ENCODE assay signal across 8 cellular contexts in the genomic region with DNA sequence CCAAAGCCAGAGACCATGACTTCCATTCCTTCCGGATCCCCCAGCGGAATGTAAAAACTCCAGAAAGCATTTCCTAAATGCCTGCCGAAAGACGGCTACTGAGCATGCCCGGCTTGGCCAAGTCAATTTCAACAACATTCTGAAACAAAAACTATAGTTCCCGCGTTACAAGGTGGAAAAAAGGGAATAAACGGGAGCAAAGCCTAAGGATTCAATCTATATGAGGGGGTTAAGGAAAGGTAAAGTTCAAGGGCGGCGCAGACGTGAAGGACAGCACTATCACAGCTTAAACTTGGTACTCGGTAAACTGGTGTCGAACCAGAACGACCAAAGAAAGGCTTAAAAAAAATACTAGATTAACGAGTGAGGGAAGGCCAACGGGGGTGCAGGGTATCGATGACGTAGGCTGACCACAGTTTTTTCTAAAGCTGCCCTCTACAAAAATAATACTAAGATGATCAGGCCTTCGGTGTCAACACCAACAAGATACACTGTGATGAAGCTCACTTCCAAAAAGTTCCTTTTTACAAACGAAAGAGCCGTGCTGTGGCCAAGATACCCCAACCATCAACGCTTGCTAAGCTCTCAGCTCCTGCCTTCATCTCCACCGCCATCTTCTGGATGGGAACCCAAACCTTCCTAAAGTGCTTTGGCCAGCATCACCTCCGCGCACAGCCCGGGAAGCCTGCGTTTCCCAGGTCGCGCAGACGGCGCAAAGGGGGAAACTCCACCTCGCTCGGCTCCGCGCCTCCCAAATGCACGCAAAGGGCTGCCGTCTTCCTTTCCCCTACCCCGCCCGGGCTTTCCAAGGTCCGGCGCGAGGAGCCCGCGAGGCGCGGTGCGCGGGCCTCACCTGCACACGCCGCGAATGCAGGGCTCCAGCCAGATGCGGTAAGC. TPM values are rescaled to one million over a fixed set of nuclear protein-coding genes. Genes with fewer than 3 reads are reported as not detected.
DNase-seq lines count a peak whose midpoint lies in the region; ATAC-seq and TF ChIP-seq lines count a peak whose summit lies in the region.

No MANE protein-coding gene starts in this region.

- peaks cover 23% of the 10 kb centered on the region for H3K36me3 Mint-ChIP-seq in activated CD4-positive, alpha-beta memory T cell treated with anti-CD3 and anti-CD28 coated beads, Interleukin-2, amount 10 ng/mL, durations not matched to agents 7 days and 5 days (ENCODE audit: low read depth)
- H3K36me3 Mint-ChIP-seq in endodermal cell (ENCODE audit: low read depth): peaks cover 7% of the 10 kb centered on the region

- no peaks in the 10 kb centered on the region for H3K9me3 Mint-ChIP-seq in activated CD4-positive, alpha-beta memory T cell treated with anti-CD3 and anti-CD28 coated beads, Interleukin-2, amount 10 ng/mL, durations not matched to agents 7 days and 5 days
- peaks cover 9% of the 10 kb centered on the region for H3K9me3 Mint-ChIP-seq in endodermal cell

- H3K4me1 ChIP-seq in endodermal cell (ENCODE audit: control insufficient read depth, insufficient read depth, low read length): no peaks in the 10 kb centered on the region
- H3K4me1 ChIP-seq in mesodermal cell (ENCODE audit: control insufficient read depth, insufficient read depth, low read length, poor library complexity, severe bottlenecking): peaks cover 7% of the 10 kb centered on the region

- peak overlapping the region; percentile 80 for H3K27ac ChIP-seq in AG04450 (ENCODE audit: low read depth, low read length)
- peak overlapping the region; percentile 48 for H3K27ac ChIP-seq in endodermal cell (ENCODE audit: low read depth, low read length)
- peak overlapping the region; percentile 100 for H3K27ac ChIP-seq in mesodermal cell (ENCODE audit: low read depth, low read length, severe bottlenecking)

- WGBS in endodermal cell (ENCODE audit: insufficient coverage in 1 of 2, insufficient read length in 1 of 2), 2 experiments: 1 to 2% methylated on average over 32 to 52 of the region's 52 CpGs
- 0 to 1% methylated on average over 46 to 48 of the region's 52 CpGs for WGBS in mesodermal cell (ENCODE audit: insufficient coverage in 2 of 2), 2 experiments

- H3K27ac Mint-ChIP-seq in activated CD4-positive, alpha-beta memory T cell treated with anti-CD3 and anti-CD28 coated beads, Interleukin-2, amount 10 ng/mL, durations not matched to agents 7 days and 5 days: peak overlapping the region; percentile 100
- peak overlapping the region; percentile 100 for H3K27ac Mint-ChIP-seq in endodermal cell

- peak; percentile 19 for ATAC-seq in GM18517 (IDR thresholded peaks at IDR 0.05; ENCODE audit: unreplicated experiment)
- ATAC-seq in HG03064 (IDR thresholded peaks at IDR 0.05; ENCODE audit: low read depth, unreplicated experiment): peak; percentile 18

- H3K27me3 Mint-ChIP-seq in activated CD4-positive, alpha-beta memory T cell treated with anti-CD3 and anti-CD28 coated beads, Interleukin-2, amount 10 ng/mL, durations not matched to agents 7 days and 5 days: peaks cover 5% of the 10 kb centered on the region
- H3K27me3 Mint-ChIP-seq in endodermal cell (ENCODE audit: insufficient read depth): no peaks in the 10 kb centered on the region

- DNase-seq in AG04450 (ENCODE audit: low read depth, low spot score): no peak
- DNase-seq in NCI-H345 treated with DMSO at 0.1 percent for 48 hours (lab: John Stamatoyannopoulos, UW; ENCODE audit: unreplicated experiment): peak; percentile 52
- DNase-seq in activated CD4-positive, alpha-beta memory T cell treated with anti-CD3 and anti-CD28 coated beads, Interleukin-2, amount 10 ng/mL, durations not matched to agents 7 days and 5 days: peak; percentile 59
- DNase-seq in endodermal cell: peak; percentile 82
- peak; percentile 9 to 15 for DNase-seq in stimulated activated CD8-positive, alpha-beta memory T cell treated with anti-CD3 and anti-CD28 coated beads, Interleukin-4, amount 100 ng/mL, for 4 hours (ENCODE audit: low read depth in 2 of 2, low spot score in 1 of 2)

- H3K9me3 ChIP-seq in AG04450 (ENCODE audit: control insufficient read depth, insufficient read depth, low read length) (no peaks in the 10 kb centered on the region; the same call in 1 of the 2 replicates), endodermal cell (ENCODE audit: control insufficient read depth, low read length) (no peaks in the 10 kb centered on the region), mesodermal cell (ENCODE audit: control insufficient read depth, low read length) (no peaks in the 10 kb centered on the region)

- H3K4me1 Mint-ChIP-seq in activated CD4-positive, alpha-beta memory T cell treated with anti-CD3 and anti-CD28 coated beads, Interleukin-2, amount 10 ng/mL, durations not matched to agents 7 days and 5 days: peaks cover 36% of the 10 kb centered on the region
- peaks cover 10% of the 10 kb centered on the region for H3K4me1 Mint-ChIP-seq in endodermal cell

- peak overlapping the region; percentile 87 for H3K4me3 Mint-ChIP-seq in activated CD4-positive, alpha-beta memory T cell treated with anti-CD3 and anti-CD28 coated beads, Interleukin-2, amount 10 ng/mL, durations not matched to agents 7 days and 5 days
- peak overlapping the region; percentile 73 for H3K4me3 Mint-ChIP-seq in endodermal cell

- CTCF ChIA-PET in AG04450 (lab: Charles Lee): interaction anchor here (0.6 to 1.6 kb wide), 3 partner anchors 13 to 79 kb away, joined by 3 to 7 read pairs (median 5); no protein-coding TSS in a partner anchor
- CTCF ChIA-PET in activated CD4-positive, alpha-beta memory T cell treated with anti-CD3 and anti-CD28 coated beads, Interleukin-2, amount 10 ng/mL, durations not matched to agents 7 days and 5 days (lab: Charles Lee): interaction anchor here (0.7 to 3.6 kb wide), 8 partner anchors 12 to 243 kb away, joined by 3 to 26 read pairs (median 3); no protein-coding TSS in a partner anchor

- POLR2A ChIA-PET in AG04450 (lab: Yijun Ruan, JAX): interaction anchor here (0.6 to 2.3 kb wide), 4 partner anchors 17 to 1562 kb away, joined by 3 to 5 read pairs (median 5); a partner anchor contains a TSS
- POLR2A ChIA-PET in activated CD4-positive, alpha-beta memory T cell treated with anti-CD3 and anti-CD28 coated beads, Interleukin-2, amount 10 ng/mL, durations not matched to agents 7 days and 5 days (lab: Charles Lee): interaction anchor here (0.7 to 3.5 kb wide), 26 partner anchors 9 to 995 kb away, joined by 3 to 35 read pairs (median 4); a partner anchor contains a TSS

- TF ChIP-seq CTCF in AG04450 (IDR thresholded peaks at IDR 0.05; ENCODE audit: low read depth, low read length) (peak; percentile 47), endodermal cell (conservative IDR thresholded peaks at IDR 0.05) (peak; percentile 45)

- peak overlapping the region; percentile 100 for H3K9ac ChIP-seq in endodermal cell (ENCODE audit: extremely low read depth, low read length, poor library complexity, severe bottlenecking)

- H3K4me3 ChIP-seq in AG04450 (ENCODE audit: low read depth, low read length) (peak overlapping the region; percentile 95), endodermal cell (ENCODE audit: low read length) (peak overlapping the region; percentile 97), mesodermal cell (ENCODE audit: extremely low read depth, insufficient read depth, low read length, poor library complexity, severe bottlenecking) (peak overlapping the region; percentile 89)

- H3K27me3 ChIP-seq in AG04450 (ENCODE audit: control insufficient read depth, insufficient read depth, low read length) (no peaks in the 10 kb centered on the region), endodermal cell (ENCODE audit: control insufficient read depth, insufficient read depth, low read length, poor library complexity, severe bottlenecking) (no peaks in the 10 kb centered on the region)

- H3K36me3 ChIP-seq in endodermal cell (ENCODE audit: control insufficient read depth, insufficient read depth, low read length) (no peaks in the 10 kb centered on the region), mesodermal cell (ENCODE audit: control insufficient read depth, insufficient read depth, low read length) (peaks cover 2% of the 10 kb centered on the region)

RNA-seq across cellular contexts. Expression of a gene that starts 0.7 kb away (rescaled TPM):
- 30.6 and 43.6 TPM in 2 replicates for polyA plus RNA-seq in AG04450 (2011; rRNA removed)
- 18.0 and 32.0 TPM in 2 replicates for polyA minus RNA-seq in AG04450 (2011; rRNA and poly(A)+ RNA removed)
- total RNA-seq in activated CD4-positive, alpha-beta memory T cell treated with anti-CD3 and anti-CD28 coated beads, Interleukin-2, amount 10 ng/mL, durations not matched to agents 7 days and 5 days: 10 to 100 TPM; 80.1 to 81.8 TPM
- total RNA-seq in endodermal cell: 10 to 100 TPM; 73.8 to 78.6 TPM
- polyA plus RNA-seq in endodermal cell (2013, experiment 1 of 2): 47.3 TPM
- 44.4 TPM for polyA plus RNA-seq in endodermal cell (2013, experiment 2 of 2)
- 43.2 TPM for polyA plus RNA-seq in mesodermal cell (2013, experiment 1 of 2)
- polyA plus RNA-seq in mesodermal cell (2013, experiment 2 of 2): 47.2 TPM

RNA-seq across cellular contexts. Expression of a gene that starts 29.8 kb away (rescaled TPM):
- polyA plus RNA-seq in AG04450 (2011; rRNA removed): 0.05 and 0.06 TPM in 2 replicates
- not detected in 2 replicates for polyA minus RNA-seq in AG04450 (2011; rRNA and poly(A)+ RNA removed)
- not detected for total RNA-seq in activated CD4-positive, alpha-beta memory T cell treated with anti-CD3 and anti-CD28 coated beads, Interleukin-2, amount 10 ng/mL, durations not matched to agents 7 days and 5 days
- under 1 TPM; 0.58 to 0.88 TPM for total RNA-seq in endodermal cell
- polyA plus RNA-seq in endodermal cell (2013, experiment 1 of 2): 0.39 TPM
- 0.33 TPM for polyA plus RNA-seq in endodermal cell (2013, experiment 2 of 2)
- 0.92 TPM for polyA plus RNA-seq in mesodermal cell (2013, experiment 1 of 2)
- polyA plus RNA-seq in mesodermal cell (2013, experiment 2 of 2): 0.56 TPM

Comparison
In these comparisons a context has a peak if more than half of its experiments do, and no peak if none do; other contexts are left out.
1. H3K27ac ChIP-seq: peak in every context shown above with its lines; median percentile 100 in mesodermal cell; 80 in AG04450; 48 in endodermal cell.